ENCODE assay signal across 1 cellular context in the genomic region with DNA sequence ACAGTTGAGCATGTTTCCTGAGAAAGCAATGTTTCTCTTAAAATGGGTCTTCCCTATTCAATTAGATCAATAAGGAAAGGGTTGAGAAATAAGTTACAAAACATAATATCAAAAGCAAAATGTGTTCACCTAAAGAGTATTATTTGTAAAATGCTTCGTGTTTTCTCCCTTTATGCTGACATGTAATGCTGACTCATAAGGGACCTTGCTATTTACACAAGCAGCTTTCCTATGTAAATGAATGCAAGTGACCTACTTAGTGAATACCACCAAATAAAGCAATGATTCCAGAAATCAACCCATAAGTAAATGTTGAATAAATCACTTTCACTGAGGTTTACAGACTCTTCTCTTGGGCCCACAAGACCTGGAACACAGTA.
TF ChIP-seq lines count a peak whose summit lies in the region.

No MANE protein-coding gene starts in this region.

TF ChIP-seq in GM12878, 131 proteins besides CTCF, POLR2A, EP300 and RAD21 (continued from another document):
- TF ChIP-seq, protein P1, sequence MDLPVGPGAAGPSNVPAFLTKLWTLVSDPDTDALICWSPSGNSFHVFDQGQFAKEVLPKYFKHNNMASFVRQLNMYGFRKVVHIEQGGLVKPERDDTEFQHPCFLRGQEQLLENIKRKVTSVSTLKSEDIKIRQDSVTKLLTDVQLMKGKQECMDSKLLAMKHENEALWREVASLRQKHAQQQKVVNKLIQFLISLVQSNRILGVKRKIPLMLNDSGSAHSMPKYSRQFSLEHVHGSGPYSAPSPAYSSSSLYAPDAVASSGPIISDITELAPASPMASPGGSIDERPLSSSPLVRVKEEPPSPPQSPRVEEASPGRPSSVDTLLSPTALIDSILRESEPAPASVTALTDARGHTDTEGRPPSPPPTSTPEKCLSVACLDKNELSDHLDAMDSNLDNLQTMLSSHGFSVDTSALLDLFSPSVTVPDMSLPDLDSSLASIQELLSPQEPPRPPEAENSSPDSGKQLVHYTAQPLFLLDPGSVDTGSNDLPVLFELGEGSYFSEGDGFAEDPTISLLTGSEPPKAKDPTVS (IDR thresholded peaks at IDR 0.05; ENCODE audit: low read depth, low read length): no peak
- TF ChIP-seq, protein P2, sequence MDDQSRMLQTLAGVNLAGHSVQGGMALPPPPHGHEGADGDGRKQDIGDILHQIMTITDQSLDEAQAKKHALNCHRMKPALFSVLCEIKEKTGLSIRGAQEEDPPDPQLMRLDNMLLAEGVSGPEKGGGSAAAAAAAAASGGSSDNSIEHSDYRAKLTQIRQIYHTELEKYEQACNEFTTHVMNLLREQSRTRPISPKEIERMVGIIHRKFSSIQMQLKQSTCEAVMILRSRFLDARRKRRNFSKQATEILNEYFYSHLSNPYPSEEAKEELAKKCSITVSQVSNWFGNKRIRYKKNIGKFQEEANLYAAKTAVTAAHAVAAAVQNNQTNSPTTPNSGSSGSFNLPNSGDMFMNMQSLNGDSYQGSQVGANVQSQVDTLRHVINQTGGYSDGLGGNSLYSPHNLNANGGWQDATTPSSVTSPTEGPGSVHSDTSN (IDR thresholded peaks at IDR 0.05; ENCODE audit: insufficient replicate concordance, low read depth, low read length): no peak
- 0 out of 4 replicates have a peak, but pooled peaks of 1 of the 2 experiments have one; percentile 11 for TF ChIP-seq BHLHE40 (IDR thresholded peaks at IDR 0.05; ENCODE audit: borderline replicate concordance in 1 of 2, low read depth in 2 of 2, low read length in 1 of 2)
- TF ChIP-seq SMAD5 (IDR thresholded peaks at IDR 0.05; ENCODE audit: low read depth): no peak
- TF ChIP-seq RUNX3 (IDR thresholded peaks at IDR 0.05; ENCODE audit: low read length): peak; percentile 43
- TF ChIP-seq, protein P3, sequence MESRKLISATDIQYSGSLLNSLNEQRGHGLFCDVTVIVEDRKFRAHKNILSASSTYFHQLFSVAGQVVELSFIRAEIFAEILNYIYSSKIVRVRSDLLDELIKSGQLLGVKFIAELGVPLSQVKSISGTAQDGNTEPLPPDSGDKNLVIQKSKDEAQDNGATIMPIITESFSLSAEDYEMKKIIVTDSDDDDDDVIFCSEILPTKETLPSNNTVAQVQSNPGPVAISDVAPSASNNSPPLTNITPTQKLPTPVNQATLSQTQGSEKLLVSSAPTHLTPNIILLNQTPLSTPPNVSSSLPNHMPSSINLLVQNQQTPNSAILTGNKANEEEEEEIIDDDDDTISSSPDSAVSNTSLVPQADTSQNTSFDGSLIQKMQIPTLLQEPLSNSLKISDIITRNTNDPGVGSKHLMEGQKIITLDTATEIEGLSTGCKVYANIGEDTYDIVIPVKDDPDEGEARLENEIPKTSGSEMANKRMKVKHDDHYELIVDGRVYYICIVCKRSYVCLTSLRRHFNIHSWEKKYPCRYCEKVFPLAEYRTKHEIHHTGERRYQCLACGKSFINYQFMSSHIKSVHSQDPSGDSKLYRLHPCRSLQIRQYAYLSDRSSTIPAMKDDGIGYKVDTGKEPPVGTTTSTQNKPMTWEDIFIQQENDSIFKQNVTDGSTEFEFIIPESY (IDR thresholded peaks at IDR 0.05): no peak
- TF ChIP-seq SMAD1 (IDR thresholded peaks at IDR 0.05; ENCODE audit: low read depth, partially characterized antibody): no peak
- no peak for TF ChIP-seq ZNF24 (IDR thresholded peaks at IDR 0.05)
- no peak for TF ChIP-seq CHD2 (IDR thresholded peaks at IDR 0.05; ENCODE audit: borderline replicate concordance, low read depth, low read length)
- TF ChIP-seq JUND (IDR thresholded peaks at IDR 0.05; ENCODE audit: low read depth, low read length): peak; percentile 43; the same call in 1 of the 2 replicates
- peak; percentile 89 for TF ChIP-seq JUNB (IDR thresholded peaks at IDR 0.05)
- TF ChIP-seq CBFB (IDR thresholded peaks at IDR 0.05; ENCODE audit: low read depth): no peak
- TF ChIP-seq ZNF622 (IDR thresholded peaks at IDR 0.05): no peak
- no peak for TF ChIP-seq GATAD2B (conservative IDR thresholded peaks at IDR 0.05; ENCODE audit: low read depth)
- TF ChIP-seq, protein P4, sequence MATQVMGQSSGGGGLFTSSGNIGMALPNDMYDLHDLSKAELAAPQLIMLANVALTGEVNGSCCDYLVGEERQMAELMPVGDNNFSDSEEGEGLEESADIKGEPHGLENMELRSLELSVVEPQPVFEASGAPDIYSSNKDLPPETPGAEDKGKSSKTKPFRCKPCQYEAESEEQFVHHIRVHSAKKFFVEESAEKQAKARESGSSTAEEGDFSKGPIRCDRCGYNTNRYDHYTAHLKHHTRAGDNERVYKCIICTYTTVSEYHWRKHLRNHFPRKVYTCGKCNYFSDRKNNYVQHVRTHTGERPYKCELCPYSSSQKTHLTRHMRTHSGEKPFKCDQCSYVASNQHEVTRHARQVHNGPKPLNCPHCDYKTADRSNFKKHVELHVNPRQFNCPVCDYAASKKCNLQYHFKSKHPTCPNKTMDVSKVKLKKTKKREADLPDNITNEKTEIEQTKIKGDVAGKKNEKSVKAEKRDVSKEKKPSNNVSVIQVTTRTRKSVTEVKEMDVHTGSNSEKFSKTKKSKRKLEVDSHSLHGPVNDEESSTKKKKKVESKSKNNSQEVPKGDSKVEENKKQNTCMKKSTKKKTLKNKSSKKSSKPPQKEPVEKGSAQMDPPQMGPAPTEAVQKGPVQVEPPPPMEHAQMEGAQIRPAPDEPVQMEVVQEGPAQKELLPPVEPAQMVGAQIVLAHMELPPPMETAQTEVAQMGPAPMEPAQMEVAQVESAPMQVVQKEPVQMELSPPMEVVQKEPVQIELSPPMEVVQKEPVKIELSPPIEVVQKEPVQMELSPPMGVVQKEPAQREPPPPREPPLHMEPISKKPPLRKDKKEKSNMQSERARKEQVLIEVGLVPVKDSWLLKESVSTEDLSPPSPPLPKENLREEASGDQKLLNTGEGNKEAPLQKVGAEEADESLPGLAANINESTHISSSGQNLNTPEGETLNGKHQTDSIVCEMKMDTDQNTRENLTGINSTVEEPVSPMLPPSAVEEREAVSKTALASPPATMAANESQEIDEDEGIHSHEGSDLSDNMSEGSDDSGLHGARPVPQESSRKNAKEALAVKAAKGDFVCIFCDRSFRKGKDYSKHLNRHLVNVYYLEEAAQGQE (IDR thresholded peaks at IDR 0.05; ENCODE audit: low read depth, low read length): no peak
- no peak for TF ChIP-seq YY1 (IDR thresholded peaks at IDR 0.05; ENCODE audit: low read depth, low read length)
- no peak for TF ChIP-seq SIX5 (IDR thresholded peaks at IDR 0.05; ENCODE audit: low read depth, low read length, severe bottlenecking)
- TF ChIP-seq BMI1 (IDR thresholded peaks at IDR 0.05; ENCODE audit: borderline replicate concordance): no peak
- TF ChIP-seq, protein P5, sequence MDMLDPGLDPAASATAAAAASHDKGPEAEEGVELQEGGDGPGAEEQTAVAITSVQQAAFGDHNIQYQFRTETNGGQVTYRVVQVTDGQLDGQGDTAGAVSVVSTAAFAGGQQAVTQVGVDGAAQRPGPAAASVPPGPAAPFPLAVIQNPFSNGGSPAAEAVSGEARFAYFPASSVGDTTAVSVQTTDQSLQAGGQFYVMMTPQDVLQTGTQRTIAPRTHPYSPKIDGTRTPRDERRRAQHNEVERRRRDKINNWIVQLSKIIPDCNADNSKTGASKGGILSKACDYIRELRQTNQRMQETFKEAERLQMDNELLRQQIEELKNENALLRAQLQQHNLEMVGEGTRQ (IDR thresholded peaks at IDR 0.05; ENCODE audit: borderline replicate concordance, low read depth, low read length): no peak
- TF ChIP-seq CREB1 (IDR thresholded peaks at IDR 0.05; ENCODE audit: low read depth): no peak
- no peak for TF ChIP-seq ZNF207 (IDR thresholded peaks at IDR 0.05; ENCODE audit: borderline replicate concordance)
- TF ChIP-seq, protein P6, sequence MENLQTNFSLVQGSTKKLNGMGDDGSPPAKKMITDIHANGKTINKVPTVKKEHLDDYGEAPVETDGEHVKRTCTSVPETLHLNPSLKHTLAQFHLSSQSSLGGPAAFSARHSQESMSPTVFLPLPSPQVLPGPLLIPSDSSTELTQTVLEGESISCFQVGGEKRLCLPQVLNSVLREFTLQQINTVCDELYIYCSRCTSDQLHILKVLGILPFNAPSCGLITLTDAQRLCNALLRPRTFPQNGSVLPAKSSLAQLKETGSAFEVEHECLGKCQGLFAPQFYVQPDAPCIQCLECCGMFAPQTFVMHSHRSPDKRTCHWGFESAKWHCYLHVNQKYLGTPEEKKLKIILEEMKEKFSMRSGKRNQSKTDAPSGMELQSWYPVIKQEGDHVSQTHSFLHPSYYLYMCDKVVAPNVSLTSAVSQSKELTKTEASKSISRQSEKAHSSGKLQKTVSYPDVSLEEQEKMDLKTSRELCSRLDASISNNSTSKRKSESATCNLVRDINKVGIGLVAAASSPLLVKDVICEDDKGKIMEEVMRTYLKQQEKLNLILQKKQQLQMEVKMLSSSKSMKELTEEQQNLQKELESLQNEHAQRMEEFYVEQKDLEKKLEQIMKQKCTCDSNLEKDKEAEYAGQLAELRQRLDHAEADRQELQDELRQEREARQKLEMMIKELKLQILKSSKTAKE (IDR thresholded peaks at IDR 0.05; ENCODE audit: low read depth, poor library complexity, severe bottlenecking): no peak
- no peak for TF ChIP-seq SUPT20H (IDR thresholded peaks at IDR 0.05; ENCODE audit: borderline replicate concordance, control insufficient read depth, low read depth, low read length)
- TF ChIP-seq, protein P7, sequence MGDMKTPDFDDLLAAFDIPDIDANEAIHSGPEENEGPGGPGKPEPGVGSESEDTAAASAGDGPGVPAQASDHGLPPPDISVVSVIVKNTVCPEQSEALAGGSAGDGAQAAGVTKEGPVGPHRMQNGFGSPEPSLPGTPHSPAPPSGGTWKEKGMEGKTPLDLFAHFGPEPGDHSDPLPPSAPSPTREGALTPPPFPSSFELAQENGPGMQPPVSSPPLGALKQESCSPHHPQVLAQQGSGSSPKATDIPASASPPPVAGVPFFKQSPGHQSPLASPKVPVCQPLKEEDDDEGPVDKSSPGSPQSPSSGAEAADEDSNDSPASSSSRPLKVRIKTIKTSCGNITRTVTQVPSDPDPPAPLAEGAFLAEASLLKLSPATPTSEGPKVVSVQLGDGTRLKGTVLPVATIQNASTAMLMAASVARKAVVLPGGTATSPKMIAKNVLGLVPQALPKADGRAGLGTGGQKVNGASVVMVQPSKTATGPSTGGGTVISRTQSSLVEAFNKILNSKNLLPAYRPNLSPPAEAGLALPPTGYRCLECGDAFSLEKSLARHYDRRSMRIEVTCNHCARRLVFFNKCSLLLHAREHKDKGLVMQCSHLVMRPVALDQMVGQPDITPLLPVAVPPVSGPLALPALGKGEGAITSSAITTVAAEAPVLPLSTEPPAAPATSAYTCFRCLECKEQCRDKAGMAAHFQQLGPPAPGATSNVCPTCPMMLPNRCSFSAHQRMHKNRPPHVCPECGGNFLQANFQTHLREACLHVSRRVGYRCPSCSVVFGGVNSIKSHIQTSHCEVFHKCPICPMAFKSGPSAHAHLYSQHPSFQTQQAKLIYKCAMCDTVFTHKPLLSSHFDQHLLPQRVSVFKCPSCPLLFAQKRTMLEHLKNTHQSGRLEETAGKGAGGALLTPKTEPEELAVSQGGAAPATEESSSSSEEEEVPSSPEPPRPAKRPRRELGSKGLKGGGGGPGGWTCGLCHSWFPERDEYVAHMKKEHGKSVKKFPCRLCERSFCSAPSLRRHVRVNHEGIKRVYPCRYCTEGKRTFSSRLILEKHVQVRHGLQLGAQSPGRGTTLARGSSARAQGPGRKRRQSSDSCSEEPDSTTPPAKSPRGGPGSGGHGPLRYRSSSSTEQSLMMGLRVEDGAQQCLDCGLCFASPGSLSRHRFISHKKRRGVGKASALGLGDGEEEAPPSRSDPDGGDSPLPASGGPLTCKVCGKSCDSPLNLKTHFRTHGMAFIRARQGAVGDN (IDR thresholded peaks at IDR 0.05): no peak
- no peak for TF ChIP-seq MXI1 (IDR thresholded peaks at IDR 0.05; ENCODE audit: low read depth, low read length)
- no peak for TF ChIP-seq ZNF274 (IDR thresholded peaks at IDR 0.05; ENCODE audit: insufficient read depth, insufficient read length)
- peak; percentile 55; the same call in 1 of the 2 replicates for TF ChIP-seq BACH1 (IDR thresholded peaks at IDR 0.05; ENCODE audit: borderline replicate concordance)
- TF ChIP-seq POLR2AphosphoS5 (IDR thresholded peaks at IDR 0.05; ENCODE audit: low read length): no peak
- TF ChIP-seq EED (IDR thresholded peaks at IDR 0.05; ENCODE audit: low read depth): no peak
- TF ChIP-seq DPF2 (IDR thresholded peaks at IDR 0.05): 0 out of 2 replicates have a peak, but pooled peaks have one; percentile 25
- no peak for TF ChIP-seq CHD1 (IDR thresholded peaks at IDR 0.05; ENCODE audit: low read depth, low read length)
- TF ChIP-seq YBX1 (IDR thresholded peaks at IDR 0.05): no peak
- TF ChIP-seq, protein P8, sequence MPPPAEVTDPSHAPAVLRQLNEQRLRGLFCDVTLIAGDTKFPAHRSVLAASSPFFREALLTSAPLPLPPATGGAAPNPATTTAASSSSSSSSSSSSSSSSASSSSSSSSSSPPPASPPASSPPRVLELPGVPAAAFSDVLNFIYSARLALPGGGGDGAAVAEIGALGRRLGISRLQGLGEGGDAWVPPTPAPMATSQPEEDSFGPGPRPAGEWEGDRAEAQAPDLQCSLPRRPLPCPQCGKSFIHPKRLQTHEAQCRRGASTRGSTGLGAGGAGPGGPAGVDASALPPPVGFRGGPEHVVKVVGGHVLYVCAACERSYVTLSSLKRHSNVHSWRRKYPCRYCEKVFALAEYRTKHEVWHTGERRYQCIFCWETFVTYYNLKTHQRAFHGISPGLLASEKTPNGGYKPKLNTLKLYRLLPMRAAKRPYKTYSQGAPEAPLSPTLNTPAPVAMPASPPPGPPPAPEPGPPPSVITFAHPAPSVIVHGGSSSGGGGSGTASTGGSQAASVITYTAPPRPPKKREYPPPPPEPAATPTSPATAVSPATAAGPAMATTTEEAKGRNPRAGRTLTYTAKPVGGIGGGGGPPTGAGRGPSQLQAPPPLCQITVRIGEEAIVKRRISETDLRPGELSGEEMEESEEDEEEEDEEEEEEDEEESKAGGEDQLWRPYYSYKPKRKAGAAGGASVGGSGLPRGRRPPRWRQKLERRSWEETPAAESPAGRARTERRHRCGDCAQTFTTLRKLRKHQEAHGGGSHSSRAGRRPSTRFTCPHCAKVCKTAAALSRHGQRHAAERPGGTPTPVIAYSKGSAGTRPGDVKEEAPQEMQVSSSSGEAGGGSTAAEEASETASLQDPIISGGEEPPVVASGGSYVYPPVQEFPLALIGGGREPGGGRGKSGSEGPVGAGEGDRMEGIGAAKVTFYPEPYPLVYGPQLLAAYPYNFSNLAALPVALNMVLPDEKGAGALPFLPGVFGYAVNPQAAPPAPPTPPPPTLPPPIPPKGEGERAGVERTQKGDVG (CRISPR knock-in tag; IDR thresholded peaks at IDR 0.05): no peak
